Comparison of ENCODE assay signal across 29 cellular contexts in the genomic region with DNA sequence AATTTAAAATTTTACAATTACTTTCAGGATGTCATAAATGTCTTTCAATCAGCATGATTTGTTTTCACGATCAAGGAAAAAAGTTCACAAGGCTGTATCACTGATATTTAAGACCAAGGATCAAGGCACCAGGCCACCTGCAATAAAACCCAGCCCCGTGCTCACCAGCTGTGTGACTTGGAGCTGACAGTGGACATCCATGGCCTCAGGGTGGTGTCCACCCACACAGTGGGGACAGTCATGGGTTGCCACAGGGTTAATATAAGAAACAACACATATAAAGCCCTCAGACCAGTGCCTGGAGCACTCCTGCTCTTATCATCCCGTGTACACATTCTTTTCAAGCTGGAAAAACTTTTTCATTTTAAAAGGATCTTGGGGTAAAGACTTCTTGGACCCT.
"Had no signal": no experiment of that assay in that cellular context is flagged by ENCODE, and none has a peak within 500 bp of the region (broad histone marks: within the 10 kb centered on the region; RNA-seq: fewer than 3 reads in every experiment).

No MANE protein-coding gene starts in this region.

- H3K27me3 ChIP-seq: suprapubic skin, upper lobe of left lung had no signal

- H3K27ac ChIP-seq: coronary artery, esophagus squamous epithelium, neutrophil, parathyroid adenoma, suprapubic skin, upper lobe of left lung had no signal

- FAIRE-seq: endometrium, urothelium cell line had no signal

- H3K4me1 Mint-ChIP-seq: immature natural killer cell; memory B cell; mesothelial cell of epicardium; naive thymus-derived CD4-positive, alpha-beta T cell; stimulated activated naive CD8-positive, alpha-beta T cell treated with anti-CD3 and anti-CD28 coated beads, Interleukin-15, amount 100 ng/mL, for 72 hours had no signal

- H3K9ac ChIP-seq: parathyroid adenoma had no signal

- DNase-seq: dermis blood vessel endothelial cell; effector memory CD8-positive, alpha-beta T cell; erythroblast; esophagus squamous epithelium; foreskin melanocyte; glutamatergic neuron; hypothalamus; immature natural killer cell; kidney glomerular epithelial cell; stimulated activated CD4-positive, alpha-beta T cell treated with anti-CD3 and anti-CD28 coated beads, Interleukin-12 subunit alpha, Interleukin-12 subunit beta, amount 100 ng/mL, for 4 hours; stimulated activated CD4-positive, alpha-beta T cell treated with anti-CD3 and anti-CD28 coated beads, Interleukin-1b, Interleukin-23, amount 100 ng/mL, for 48 hours; stimulated activated CD4-positive, alpha-beta T cell treated with anti-CD3 and anti-CD28 coated beads, Interleukin-4, amount 100 ng/mL, for 1 hour; stimulated activated CD8-positive, alpha-beta memory T cell treated with anti-CD3 and anti-CD28 coated beads, Interleukin-4, amount 100 ng/mL, for 48 hours; stimulated activated naive CD4-positive, alpha-beta T cell; stimulated activated naive CD8-positive, alpha-beta T cell treated with anti-CD3 and anti-CD28 coated beads, Interleukin-15, amount 100 ng/mL, for 72 hours; upper lobe of left lung had no signal

- H3K4me1 ChIP-seq: esophagus squamous epithelium, parathyroid adenoma, suprapubic skin, upper lobe of left lung had no signal

- H3K36me3 Mint-ChIP-seq: immature natural killer cell; memory B cell; mesothelial cell of epicardium; naive thymus-derived CD4-positive, alpha-beta T cell had no signal

- ATAC-seq: effector memory CD8-positive, alpha-beta T cell; naive thymus-derived CD4-positive, alpha-beta T cell; sciatic nerve; stimulated activated naive CD8-positive, alpha-beta T cell treated with anti-CD3 and anti-CD28 coated beads, Interleukin-15, amount 100 ng/mL, for 72 hours had no signal

- H3K9me3 Mint-ChIP-seq: effector memory CD8-positive, alpha-beta T cell; memory B cell; mesothelial cell of epicardium; naive thymus-derived CD4-positive, alpha-beta T cell; stimulated activated naive CD8-positive, alpha-beta T cell treated with anti-CD3 and anti-CD28 coated beads, Interleukin-15, amount 100 ng/mL, for 72 hours had no signal

- H3K4me3 Mint-ChIP-seq: effector memory CD8-positive, alpha-beta T cell; immature natural killer cell; memory B cell; mesothelial cell of epicardium; naive thymus-derived CD4-positive, alpha-beta T cell; stimulated activated naive CD8-positive, alpha-beta T cell treated with anti-CD3 and anti-CD28 coated beads, Interleukin-15, amount 100 ng/mL, for 72 hours had no signal

- H3K4me3 ChIP-seq: coronary artery, esophagus squamous epithelium, lung, smooth muscle cell, suprapubic skin, upper lobe of left lung had no signal

- H2AFZ ChIP-seq: parathyroid adenoma had no signal

- H3K4me2 ChIP-seq: smooth muscle cell had no signal

- H3K9me3 ChIP-seq: esophagus squamous epithelium, neutrophil, suprapubic skin, upper lobe of left lung had no signal

- H3K27ac Mint-ChIP-seq: immature natural killer cell; memory B cell; mesothelial cell of epicardium; progenitor cell of endocrine pancreas; stimulated activated naive CD8-positive, alpha-beta T cell treated with anti-CD3 and anti-CD28 coated beads, Interleukin-15, amount 100 ng/mL, for 72 hours had no signal

- H3K79me2 ChIP-seq: parathyroid adenoma had no signal

- H3K36me3 ChIP-seq: esophagus squamous epithelium, neutrophil, suprapubic skin, upper lobe of left lung had no signal
